8 cellular contexts compared by ENCODE assay signal in genomic region chr13:77026783-77027621, GRCh38. TPM values are rescaled to one million over a fixed set of nuclear protein-coding genes. Genes with fewer than 3 reads are reported as not detected.
DNase-seq lines count a peak whose midpoint lies in the region; ATAC-seq and TF ChIP-seq lines count a peak whose summit lies in the region.

FBXL3 (minus strand) TSS chr13:77027159; CDS start chr13:77021860, 5,299 bp downstream.

- peak within 1 kb of the TSS; percentile 91 for H3K4me3 ChIP-seq in GM08714 (ENCODE audit: low read length)

- peak; percentile 75 to 76 for ATAC-seq in activated naive CD4-positive, alpha-beta T cell treated with anti-CD3 and anti-CD28 coated beads, Interleukin-2, amount 50 U/mL, for 72 hours
- ATAC-seq in omental fat pad (ENCODE audit: low FRiP score) = peak; percentile 88

- peaks cover 14% of the 10 kb centered on the region for H3K36me3 Mint-ChIP-seq in HFFc6 (ENCODE audit: low read depth)
- peaks cover 10 to 21% of the 10 kb centered on the region in 2 donors for H3K36me3 Mint-ChIP-seq in activated naive CD4-positive, alpha-beta T cell treated with anti-CD3 and anti-CD28 coated beads, Interleukin-2, amount 50 U/mL, for 72 hours

- no peaks in the 10 kb centered on the region for H3K9me3 Mint-ChIP-seq in HFFc6
- no peaks in the 10 kb centered on the region for H3K9me3 Mint-ChIP-seq in activated naive CD4-positive, alpha-beta T cell treated with anti-CD3 and anti-CD28 coated beads, Interleukin-2, amount 50 U/mL, for 72 hours

- H3K27ac ChIP-seq in temporal lobe (ENCODE audit: low read depth, low read length) = peak within 1 kb of the TSS; percentile 93

- TF ChIP-seq CTCF in HFFc6 (IDR thresholded peaks at IDR 0.05) = no peak
- TF ChIP-seq CTCF in omental fat pad (IDR thresholded peaks at IDR 0.05) = no peak

- H3K4me3 Mint-ChIP-seq in HFFc6 = peak within 1 kb of the TSS; percentile 98

- H3K27me3 Mint-ChIP-seq in HFFc6 (ENCODE audit: insufficient read depth) = 0 out of 2 replicates have a peak, but pooled peaks cover 1% of the 10 kb centered on the region

- peaks cover 61% of the 10 kb centered on the region for H3K4me1 Mint-ChIP-seq in HFFc6 (ENCODE audit: low read depth)

- DNase-seq in HFFc6 (peak; percentile 94), NAMALWA (ENCODE audit: low spot score) (peak; percentile 94), SKM-1 (lab: John Stamatoyannopoulos, UW; ENCODE audit: unreplicated experiment) (peak; percentile 56), glomerular endothelial cell (ENCODE audit: extremely low read depth, low read depth, low spot score) (no peak), omental fat pad (ENCODE audit: low spot score) (peak; percentile 41)
- DNase-seq in activated naive CD4-positive, alpha-beta T cell treated with anti-CD3 and anti-CD28 coated beads, Interleukin-2, amount 50 U/mL, for 72 hours (ENCODE audit: low spot score in 2 of 2) = peak; percentile 78 to 88

- peak within 1 kb of the TSS; percentile 95 for H3K27ac Mint-ChIP-seq in HFFc6
- H3K27ac Mint-ChIP-seq in activated naive CD4-positive, alpha-beta T cell treated with anti-CD3 and anti-CD28 coated beads, Interleukin-2, amount 50 U/mL, for 72 hours = peak within 1 kb of the TSS; percentile 81 to 97

RNA-seq across cellular contexts. Expression of gene FBXL3, which starts in this region (rescaled TPM):
- 10 to 100 TPM; 31.6 to 36.5 (median 34.8) TPM for total RNA-seq in HFFc6 (2021; fragmentation: NEBNext Ultra II Directional; extraction: Animal tissue kit (Norgen Biotek cat#: 25700))
- 10 to 100 TPM; 32.0 to 39.0 TPM for total RNA-seq in activated naive CD4-positive, alpha-beta T cell treated with anti-CD3 and anti-CD28 coated beads, Interleukin-2, amount 50 U/mL, for 72 hours
- total RNA-seq in glomerular endothelial cell = 31.9 and 45.4 TPM in 2 replicates
- 100 to 1,000 TPM in 1 of 4 donors, 10 to 100 TPM in 3; 62.3 to 121 (median 74.8) TPM for total RNA-seq in omental fat pad
- 83.6 TPM for total RNA-seq in temporal lobe
